In genomic region chr17:40511667-40512221, GRCh38 we compare ENCODE assay signal across 1 cellular context.
TF ChIP-seq lines count a peak whose summit lies in the region.

No MANE protein-coding gene starts in this region.

TF ChIP-seq in HCT116, 20 proteins besides CTCF, POLR2A, EP300 and RAD21 (continued from another document):
- TF ChIP-seq EZH2phosphoT487 (IDR thresholded peaks at IDR 0.05; ENCODE audit: borderline replicate concordance), result no peak
- no peak for TF ChIP-seq ATF3 (IDR thresholded peaks at IDR 0.05)
- no peak for TF ChIP-seq YY1 (IDR thresholded peaks at IDR 0.05; ENCODE audit: extremely low read depth, insufficient replicate concordance, low read depth, low read length)
- no peak for TF ChIP-seq POLR2AphosphoS5 (IDR thresholded peaks at IDR 0.05; ENCODE audit: low read depth, low read length)
- TF ChIP-seq SIN3A (IDR thresholded peaks at IDR 0.05; ENCODE audit: low read depth), result no peak
- TF ChIP-seq TCF7L2 (IDR thresholded peaks at IDR 0.05; ENCODE audit: borderline replicate concordance, extremely low read depth, insufficient read depth, insufficient read length), result no peak
- TF ChIP-seq MAX (IDR thresholded peaks at IDR 0.05), result no peak
- TF ChIP-seq FOSL1 (IDR thresholded peaks at IDR 0.05; ENCODE audit: low read depth), result no peak
- TF ChIP-seq ZFX (IDR thresholded peaks at IDR 0.05), result no peak
